6 cellular contexts compared by ENCODE assay signal in the genomic region with DNA sequence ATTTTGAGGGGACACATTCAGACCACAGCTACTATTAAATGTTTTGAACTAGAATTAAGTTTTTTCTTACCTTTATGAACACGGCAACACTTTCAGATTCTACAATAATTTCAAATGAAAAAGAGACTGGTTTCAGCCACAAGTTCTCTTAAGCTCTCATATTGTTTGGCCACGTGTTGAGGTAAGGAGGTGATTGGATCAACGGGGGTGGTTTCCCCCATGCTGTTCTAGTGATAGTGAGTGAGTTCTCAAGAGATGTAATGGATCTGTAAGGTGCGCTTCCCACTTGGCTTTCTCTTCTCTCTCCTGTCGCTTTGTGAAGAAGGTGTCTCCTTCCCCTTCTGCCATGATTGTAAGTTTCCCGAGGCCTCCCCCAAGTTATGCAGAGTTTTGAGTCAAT.
"Had no signal": no experiment of that assay in that cellular context is flagged by ENCODE, and none has a peak within 500 bp of the region (broad histone marks: within the 10 kb centered on the region; RNA-seq: fewer than 3 reads in every experiment).

No MANE protein-coding gene starts in this region.

- H3K27ac ChIP-seq: HL-60 had no signal

- H3K4me2 ChIP-seq: GM23338 had no signal

- H3K4me3 ChIP-seq: GM23338 had no signal

- DNase-seq: H9, HCEC 1CT had no signal

- H3K27me3 Mint-ChIP-seq: IgD-negative memory B cell had no signal

- ATAC-seq: GM23338, HepG2 had no signal

- H3K4me3 Mint-ChIP-seq: GM23338, H9, IgD-negative memory B cell had no signal

- H3K27ac Mint-ChIP-seq: GM23338, H9, IgD-negative memory B cell had no signal

- H2AFZ ChIP-seq: GM23338 had no signal
